Comparison of ENCODE assay signal across 1 cellular context in genomic region chr20:53596188-53597084, GRCh38.
A peak's percentile ranks its signal among the peaks of the same experiment; 100 is the strongest.
TF ChIP-seq lines count a peak whose summit lies in the region.

No MANE protein-coding gene starts in this region.

TF ChIP-seq in IMR-90, 13 proteins besides CTCF, POLR2A, EP300 and RAD21:
- 0 out of 2 replicates have a peak, but pooled peaks have one; percentile 16 for TF ChIP-seq CEBPB (IDR thresholded peaks at IDR 0.05; ENCODE audit: low read depth, low read length)
